22 cellular contexts compared by ENCODE assay signal in genomic region chr9:517993-518392, GRCh38. TPM values are rescaled to one million over a fixed set of nuclear protein-coding genes. Genes with fewer than 3 reads are reported as not detected.
DNase-seq lines count a peak whose midpoint lies in the region; ATAC-seq, FAIRE-seq and TF ChIP-seq lines count a peak whose summit lies in the region.
"Had no signal": no experiment of that assay in that cellular context is flagged by ENCODE, and none has a peak within 500 bp of the region (broad histone marks: within the 10 kb centered on the region; RNA-seq: fewer than 3 reads in every experiment).

No MANE protein-coding gene starts in this region.

- peak overlapping the region; percentile 44 to 78 for H3K27ac Mint-ChIP-seq in activated naive CD4-positive, alpha-beta T cell treated with anti-CD3 and anti-CD28 coated beads, Interleukin-2, amount 50 U/mL, for 72 hours
- H3K27ac Mint-ChIP-seq: HFFc6 had no signal

- peak overlapping the region; percentile 71 for H3K4me3 Mint-ChIP-seq in activated T-cell treated with anti-CD3 and anti-CD28 coated beads, Interleukin-2, amount 50 U/mL, for 4 hours
- H3K4me3 Mint-ChIP-seq: HFFc6 had no signal

- dilution Hi-C loops in keratinocyte (cut with MboI; ENCODE audit: extremely low pct_ligation_motif_present, low sequenced_read_pairs) = no loop called here

- H3K9me1 ChIP-seq in keratinocyte (ENCODE audit: control insufficient read depth, extremely low read depth, insufficient read depth, low read length) = peaks cover 2% of the 10 kb centered on the region

- H3K27me3 Mint-ChIP-seq in activated T-cell treated with anti-CD3 and anti-CD28 coated beads, Interleukin-2, amount 50 U/mL, for 4 hours (ENCODE audit: low read depth) = no peaks in the 10 kb centered on the region

- H3K4me1 Mint-ChIP-seq in activated T-cell treated with anti-CD3 and anti-CD28 coated beads, Interleukin-2, amount 50 U/mL, for 4 hours (ENCODE audit: low read depth) = peaks cover 73% of the 10 kb centered on the region

- in situ Hi-C loops in transverse colon (cut with MboI; ENCODE audit: low pct_ligation_motif_present in 1 of 4, low pct_unique_long_range_greater_than_20kb in 1 of 4, low sequenced_read_pairs in 3 of 4) = no loop called here

- peak overlapping the region; percentile 18 for H3K9ac ChIP-seq in keratinocyte (ENCODE audit: control insufficient read depth, extremely low read depth, insufficient read depth, low read length)
- H3K9ac ChIP-seq: parathyroid adenoma had no signal

- H3K4me1 ChIP-seq in keratinocyte (ENCODE audit: control insufficient read depth, extremely low read depth, insufficient read depth, low read length) (peaks cover 9% of the 10 kb centered on the region), transverse colon (peaks cover 7 to 33% (median 22%) of the 10 kb centered on the region in 4 donors)
- H3K4me1 ChIP-seq: parathyroid adenoma had no signal

- H3K4me3 ChIP-seq in keratinocyte (ENCODE audit: control insufficient read depth in 2 of 3, extremely low read depth in 1 of 3, insufficient read depth in 2 of 3, low read depth in 1 of 3, low read length in 3 of 3) (no peak overlapping the region), transverse colon (no peak overlapping the region), H7 (ENCODE audit: insufficient read depth, low read depth, low read length) (no peak overlapping the region)
- H3K4me3 ChIP-seq: body of pancreas, tibial nerve had no signal

- H3K36me3 Mint-ChIP-seq in activated T-cell treated with anti-CD3 and anti-CD28 coated beads, Interleukin-2, amount 50 U/mL, for 4 hours (ENCODE audit: insufficient read depth) = peaks cover 3% of the 10 kb centered on the region
- H3K36me3 Mint-ChIP-seq in activated naive CD4-positive, alpha-beta T cell treated with anti-CD3 and anti-CD28 coated beads, Interleukin-2, amount 50 U/mL, for 72 hours = peaks cover 0 to 9% of the 10 kb centered on the region in 2 donors

- intact Hi-C loops in transverse colon (cut with DNase I; ENCODE audit: low total_unique reads) = no loop called here

- no peak for TF ChIP-seq EP300 in transverse colon (IDR thresholded peaks at IDR 0.05; ENCODE audit: low read depth)

- no peak for FAIRE-seq in keratinocyte (lab: Jason Lieb, UNC)
- FAIRE-seq: A204.1, TTC549 had no signal

- H4K20me1 ChIP-seq in keratinocyte (ENCODE audit: control insufficient read depth, extremely low read depth, insufficient read depth, low read length) = peaks cover 2% of the 10 kb centered on the region

- 53% methylated on average over 4 of the region's 4 CpGs; no CpG with 5 or more reads in 1 of the 2 donors for WGBS in transverse colon (ENCODE audit: low coverage in 1 of 2), 2 donors

- no peak for TF ChIP-seq POLR2A in transverse colon (IDR thresholded peaks at IDR 0.05)

- H3K27ac ChIP-seq in keratinocyte (ENCODE audit: control insufficient read depth, insufficient read depth, low read length) = peak overlapping the region; percentile 42
- peak overlapping the region; percentile 70 to 82 (median 76) for H3K27ac ChIP-seq in transverse colon
- H3K27ac ChIP-seq: parathyroid adenoma had no signal

- no peak for DNase-seq in activated T-cell treated with anti-CD3 and anti-CD28 coated beads, Interleukin-2, amount 50 U/mL, for 4 hours
- no peak for DNase-seq in activated T-cell treated with anti-CD3 and anti-CD28 coated beads, Interleukin-2, amount 50 U/mL, for 1 hour
- no peak for DNase-seq in activated naive CD4-positive, alpha-beta T cell treated with anti-CD3 and anti-CD28 coated beads, Interleukin-2, amount 50 U/mL, for 72 hours (ENCODE audit: low spot score in 2 of 2)
- DNase-seq in keratinocyte (ENCODE audit: low read depth, low spot score) (no peak), transverse colon (no peak), H7 (no peak)
- DNase-seq: activated gamma-delta T cell; body of pancreas; C1 segment of cervical spinal cord; HFFc6; hypothalamus; NCI-H2107; NCI-H526 treated with DMSO at 0.1 percent for 48 hours; stimulated activated CD4-positive, alpha-beta T cell treated with anti-CD3 and anti-CD28 coated beads, Interleukin-4, amount 100 ng/mL, for 24 hours; stimulated activated CD8-positive, alpha-beta memory T cell treated with anti-CD3 and anti-CD28 coated beads, Interleukin-4, amount 100 ng/mL, for 48 hours had no signal

- no peaks in the 10 kb centered on the region for H3K9me3 ChIP-seq in keratinocyte (ENCODE audit: control insufficient read depth, low read depth, low read length)
- no peaks in the 10 kb centered on the region for H3K9me3 ChIP-seq in transverse colon
- H3K9me3 ChIP-seq: body of pancreas had no signal

- H2AFZ ChIP-seq in keratinocyte (ENCODE audit: control insufficient read depth, low read length) = no peak overlapping the region
- H2AFZ ChIP-seq: parathyroid adenoma had no signal

- H3K79me2 ChIP-seq in keratinocyte (ENCODE audit: control insufficient read depth, insufficient read depth, low read length) = peaks cover 82% of the 10 kb centered on the region
- H3K79me2 ChIP-seq: parathyroid adenoma had no signal

- H3K9me3 Mint-ChIP-seq in activated T-cell treated with anti-CD3 and anti-CD28 coated beads, Interleukin-2, amount 50 U/mL, for 4 hours = peaks cover 4% of the 10 kb centered on the region
- peaks cover 4 to 7% of the 10 kb centered on the region in 2 donors for H3K9me3 Mint-ChIP-seq in activated naive CD4-positive, alpha-beta T cell treated with anti-CD3 and anti-CD28 coated beads, Interleukin-2, amount 50 U/mL, for 72 hours
- H3K9me3 Mint-ChIP-seq: HFFc6 had no signal

- TF ChIP-seq CTCF in keratinocyte (optimal IDR thresholded peaks at IDR 0.05 in 1 of 3, IDR thresholded peaks at IDR 0.05 in 1 of 3, conservative IDR thresholded peaks at IDR 0.05 in 1 of 3; ENCODE audit: extremely low read depth in 1 of 3, insufficient read depth in 2 of 3, low read length in 3 of 3) = no peak
- no peak for TF ChIP-seq CTCF in transverse colon (IDR thresholded peaks at IDR 0.05)

- peak overlapping the region; percentile 50 for H3K4me2 ChIP-seq in keratinocyte (ENCODE audit: control insufficient read depth, extremely low read depth, insufficient read depth, low read depth, low read length)

- H3K36me3 ChIP-seq in keratinocyte (ENCODE audit: control insufficient read depth in 2 of 2, extremely low read depth in 1 of 2, insufficient read depth in 2 of 2, low read length in 2 of 2) (no peaks in the 10 kb centered on the region), transverse colon (no peaks in the 10 kb centered on the region), H7 (replicated peaks; ENCODE audit: control insufficient read depth, insufficient read depth, low read length) (no peaks in the 10 kb centered on the region)
- H3K36me3 ChIP-seq: tibial nerve had no signal

- no peak for ATAC-seq in activated T-cell treated with anti-CD3 and anti-CD28 coated beads, Interleukin-2, amount 50 U/mL, for 4 hours
- peak in 1 of 2 donors; percentile 60 for ATAC-seq in activated naive CD4-positive, alpha-beta T cell treated with anti-CD3 and anti-CD28 coated beads, Interleukin-2, amount 50 U/mL, for 72 hours
- ATAC-seq in GM21381 (IDR thresholded peaks at IDR 0.05; ENCODE audit: unreplicated experiment) = no peak
- no peak for ATAC-seq in GM19023 (IDR thresholded peaks at IDR 0.05; ENCODE audit: unreplicated experiment)
- ATAC-seq: body of pancreas, Panc1 had no signal

- H3K27me3 ChIP-seq in keratinocyte (ENCODE audit: control insufficient read depth, extremely low read depth, insufficient read depth, low read length) (no peaks in the 10 kb centered on the region), transverse colon (no peaks in the 10 kb centered on the region), H7 (ENCODE audit: control insufficient read depth, insufficient read depth, low read length) (no peaks in the 10 kb centered on the region)
- H3K27me3 ChIP-seq: body of pancreas, tibial nerve had no signal

RNA-seq across cellular contexts. Expression of gene KANK1, which starts 13.5 kb away (rescaled TPM):
- total RNA-seq in activated T-cell treated with anti-CD3 and anti-CD28 coated beads, Interleukin-2, amount 50 U/mL, for 4 hours = 1 to 10 TPM in 2 of 3 donors, under 1 TPM in 1; 0.87 to 9.3 (median 3.6) TPM
- total RNA-seq in activated naive CD4-positive, alpha-beta T cell treated with anti-CD3 and anti-CD28 coated beads, Interleukin-2, amount 50 U/mL, for 72 hours = 1 to 10 TPM; 2.9 to 6.2 TPM
- 89.6 to 114 TPM (median 91.1 TPM) in 3 replicates for polyA plus RNA-seq in keratinocyte
- polyA plus RNA-seq in keratinocyte (2011; ENCODE audit: low read depth) = 49.9 TPM
- polyA plus RNA-seq in keratinocyte (2011; cell fraction: cytosol; rRNA removed) = 52.4 and 67.0 TPM in 2 replicates
- 196 and 207 TPM in 2 replicates for polyA plus RNA-seq in keratinocyte (2011; cell fraction: nucleus; rRNA removed)
- 54.4 and 62.2 TPM in 2 replicates for polyA plus RNA-seq in keratinocyte (2012; ENCODE audit: low replicate concordance)
- polyA minus RNA-seq in keratinocyte = 103 to 196 TPM (median 173 TPM) in 3 replicates
- polyA minus RNA-seq in keratinocyte (2011; cell fraction: cytosol; rRNA and poly(A)+ RNA removed) = 91.5 TPM
- 138 and 206 TPM in 2 replicates for polyA minus RNA-seq in keratinocyte (2011; cell fraction: nucleus; rRNA and poly(A)+ RNA removed)
- 10 to 100 TPM; 33.9 to 45.6 (median 43.1) TPM for total RNA-seq in transverse colon
- total RNA-seq in H7 (2014; rRNA removed; shearing (Covaris generic)) = 16.1 and 20.6 TPM in 2 replicates
